ENCODE assay signal across 20 cellular contexts in the genomic region with DNA sequence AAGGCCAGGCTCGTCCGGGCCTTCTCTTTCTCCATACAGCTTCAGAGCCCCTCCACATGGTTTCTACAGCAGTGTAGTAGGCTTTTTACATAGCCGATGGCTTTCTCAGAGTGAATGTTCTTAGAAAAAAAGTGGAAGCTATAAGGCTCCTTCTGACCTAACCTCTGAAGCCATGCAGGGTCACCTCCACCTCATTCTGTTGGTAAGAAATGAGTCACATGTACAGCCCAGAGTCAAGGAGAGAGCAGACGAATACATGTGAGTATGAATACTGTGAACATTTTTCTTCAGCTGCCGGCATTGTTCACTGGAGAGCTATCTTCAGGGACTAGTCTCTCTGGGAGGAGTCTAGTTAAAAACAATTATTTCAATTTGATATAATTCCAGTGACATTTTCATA.
DNase-seq lines count a peak whose midpoint lies in the region; ATAC-seq and TF ChIP-seq lines count a peak whose summit lies in the region.
"Had no signal": no experiment of that assay in that cellular context is flagged by ENCODE, and none has a peak within 500 bp of the region (broad histone marks: within the 10 kb centered on the region; RNA-seq: fewer than 3 reads in every experiment).

No MANE protein-coding gene starts in this region.

- no peaks in the 10 kb centered on the region for H3K36me3 ChIP-seq in GM23248 (ENCODE audit: low read depth)
- H3K36me3 ChIP-seq in heart right ventricle: no peaks in the 10 kb centered on the region

- H3K79me2 ChIP-seq in GM23248 (ENCODE audit: insufficient read depth): no peaks in the 10 kb centered on the region

- no peaks in the 10 kb centered on the region for H3F3A ChIP-seq in GM23248 (ENCODE audit: insufficient read depth)

- peak; percentile 4 for DNase-seq in GM23248
- DNase-seq in choroid plexus epithelial cell (ENCODE audit: low read depth): peak; percentile 18
- DNase-seq in OCI-M2 (lab: John Stamatoyannopoulos, UW; ENCODE audit: unreplicated experiment): no peak
- no peak for DNase-seq in NCI-H524 (lab: John Stamatoyannopoulos, UW)
- no peak for DNase-seq in heart right ventricle
- DNase-seq: ACHN; activated CD4-positive, alpha-beta T cell treated with anti-CD3 and anti-CD28 coated beads for 48 hours; activated T-cell treated with anti-CD3 and anti-CD28 coated beads for 4 hours; CD4-positive, alpha-beta memory T cell; effector CD4-positive, alpha-beta T cell; H9; hypothalamus; KG1; left ventricle myocardium superior; NCI-H1105 treated with DMSO at 0.1 percent for 48 hours; psoas muscle; SHP77 had no signal

- H3K9ac ChIP-seq in GM23248: no peak overlapping the region

- H3K27me3 ChIP-seq in GM23248 (replicated peaks; ENCODE audit: insufficient read depth) (no peaks in the 10 kb centered on the region), heart right ventricle (no peaks in the 10 kb centered on the region)

- no peaks in the 10 kb centered on the region for H4K20me1 ChIP-seq in GM23248 (ENCODE audit: insufficient read depth)

- whole genome bisulfite sequencing in GM23248 (ENCODE audit: low coverage in 1 of 2, low lambda C conversion rate in 2 of 2, missing lambda C conversion rate in 2 of 2), 2 experiments: 90% methylated on average over 5 of the region's 5 CpGs
- WGBS in heart right ventricle, 2 donors: 83 to 91% methylated on average over 5 of the region's 5 CpGs

- H3K4me3 ChIP-seq in GM23248 (no peak overlapping the region), choroid plexus epithelial cell (ENCODE audit: low read depth, low read length) (no peak overlapping the region), heart right ventricle (no peak overlapping the region)
- H3K4me3 ChIP-seq: psoas muscle had no signal

- H3K27ac ChIP-seq in GM23248: no peak overlapping the region
- no peak overlapping the region for H3K27ac ChIP-seq in heart right ventricle
- H3K27ac ChIP-seq: psoas muscle had no signal

- peak; percentile 63 for ATAC-seq in GM18519 (IDR thresholded peaks at IDR 0.05; ENCODE audit: low FRiP score, unreplicated experiment)
- ATAC-seq in HG03196 (IDR thresholded peaks at IDR 0.05; ENCODE audit: unreplicated experiment): peak; percentile 55
- no peak for ATAC-seq in GM21737 (IDR thresholded peaks at IDR 0.05; ENCODE audit: unreplicated experiment)
- no peak for ATAC-seq in heart right ventricle
- ATAC-seq: left ventricle myocardium superior, psoas muscle had no signal

- in situ Hi-C loops in GM23248 (cut with MboI): no loop called here

- no peaks in the 10 kb centered on the region for H3K9me2 ChIP-seq in GM23248 (ENCODE audit: insufficient read depth)

- TF ChIP-seq CTCF in choroid plexus epithelial cell (conservative IDR thresholded peaks at IDR 0.05; ENCODE audit: low read depth, low read length): no peak
- TF ChIP-seq CTCF in heart right ventricle (IDR thresholded peaks at IDR 0.05): no peak

- no peak overlapping the region for H3K4me2 ChIP-seq in GM23248 (ENCODE audit: unreplicated experiment)

- H3K9me3 ChIP-seq in GM23248 (ENCODE audit: low read depth): no peaks in the 10 kb centered on the region
- peaks cover 0 to 8% (median 0%) of the 10 kb centered on the region in 11 donors for H3K9me3 ChIP-seq in heart right ventricle

- H3K4me1 ChIP-seq in GM23248 (ENCODE audit: insufficient read depth) (0 out of 2 replicates have a peak, but pooled peaks cover 3% of the 10 kb centered on the region), heart right ventricle (no peaks in the 10 kb centered on the region)
- H3K4me1 ChIP-seq: psoas muscle had no signal

- intact Hi-C loops in heart right ventricle (cut with DNase I): no loop called here

- no peak overlapping the region for H2AFZ ChIP-seq in GM23248

Comparison
In these comparisons a context has a peak if more than half of its experiments do, and no peak if none do; other contexts are left out.
1. ATAC-seq: peak in GM18519 (single experiment) and HG03196 (single experiment); none in GM21737 (single experiment) and heart right ventricle (0 of 8).
2. DNase-seq: peak in GM23248 (single experiment) and choroid plexus epithelial cell (single experiment); none in OCI-M2 (single experiment), NCI-H524 (0 of 2) and heart right ventricle (0 of 2).